ENCODE assay signal across 6 cellular contexts in the genomic region with DNA sequence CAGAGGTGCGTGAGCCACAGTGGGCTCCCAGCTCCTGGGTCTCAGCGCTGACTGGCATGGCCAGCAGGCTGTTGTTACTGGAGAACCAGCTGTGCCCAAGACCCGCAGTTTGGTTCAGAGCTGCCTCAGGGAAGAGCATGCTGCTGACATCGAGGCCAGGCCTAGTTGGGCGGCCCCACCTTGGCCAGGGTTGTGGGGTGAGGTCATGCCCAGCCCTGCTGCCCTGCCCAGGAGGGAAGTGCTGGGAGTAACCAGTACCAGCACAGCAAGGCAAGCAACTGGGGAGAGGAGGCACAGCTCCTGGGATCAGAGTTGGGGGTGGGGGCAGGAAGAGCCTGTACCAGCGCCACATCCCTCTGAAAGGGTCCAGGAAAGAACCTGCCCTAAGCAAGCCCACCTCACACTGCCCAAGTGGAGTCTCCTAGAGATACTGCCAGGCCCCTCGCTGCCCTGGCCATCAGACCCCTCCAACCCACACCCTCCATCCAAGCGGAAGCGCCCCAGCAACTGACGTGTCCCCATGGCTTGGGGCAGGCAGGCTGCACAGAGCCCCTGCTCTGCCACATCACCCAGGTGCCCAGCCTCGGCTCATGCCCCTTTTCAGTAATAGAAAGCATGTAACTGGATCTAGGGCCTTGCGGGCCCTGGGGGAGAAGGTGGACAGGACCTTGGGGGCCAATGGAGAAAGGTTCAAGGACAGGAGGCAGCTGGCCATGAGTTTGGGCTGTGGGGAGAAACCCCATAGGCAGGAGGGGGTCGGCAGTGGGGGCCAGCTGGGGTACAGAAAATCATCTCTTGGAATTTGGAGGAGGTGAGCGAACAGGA. TPM values are rescaled to one million over a fixed set of nuclear protein-coding genes. Genes with fewer than 3 reads are reported as not detected.
DNase-seq lines count a peak whose midpoint lies in the region; ATAC-seq, FAIRE-seq and TF ChIP-seq lines count a peak whose summit lies in the region.

No MANE protein-coding gene starts in this region.

- POLR2A ChIA-PET in K562 (lab: Yijun Ruan, JAX): interaction anchor here (0.7 kb wide), 1 partner anchor 8 kb away, joined by 3 read pairs; no protein-coding TSS in a partner anchor
- POLR2A ChIA-PET in naive thymus-derived CD8-positive, alpha-beta T cell (lab: Charles Lee): interaction anchor here (0.5 to 4.5 kb wide), 8 partner anchors 12 to 100 kb away, joined by 3 to 42 read pairs (median 6); partner anchors contain the start of genes CCDC102A, CIAPIN1, COQ9 and POLR2C

- peak overlapping the region; percentile 80 for H3K4me2 ChIP-seq in K562 (ENCODE audit: insufficient read depth, low read length)

- peak overlapping the region in 8 of 10 donors; percentile 37 to 88 (median 74) for H3K27ac Mint-ChIP-seq in naive thymus-derived CD8-positive, alpha-beta T cell

- no peak for TF ChIP-seq POLR2A in K562 (conservative IDR thresholded peaks at IDR 0.05)

- no peaks in the 10 kb centered on the region for H3K9me3 ChIP-seq in K562 (replicated peaks; ENCODE audit: control insufficient read depth, insufficient read depth, low read depth, low read length)

- H3K4me1 ChIP-seq in K562 (replicated peaks in 1 of 2; ENCODE audit: control insufficient read depth in 2 of 2, insufficient read depth in 2 of 2, low read length in 2 of 2): peaks cover 10 to 42% of the 10 kb centered on the region in 2 experiments; a peak in 4 of 5 replicates

- ATAC-seq in K562 (no peak), HG03354 (IDR thresholded peaks at IDR 0.05; ENCODE audit: poor library complexity, severe bottlenecking, unreplicated experiment) (no peak)
- no peak for ATAC-seq in naive thymus-derived CD8-positive, alpha-beta T cell

- peak overlapping the region; percentile 43 to 91; a peak in 3 of 4 replicates for H3K9ac ChIP-seq in K562 (ENCODE audit: insufficient read depth in 1 of 2, low read depth in 2 of 2, low read length in 2 of 2)

- H3K36me3 Mint-ChIP-seq in naive thymus-derived CD8-positive, alpha-beta T cell: no peaks in the 10 kb centered on the region

- no peaks in the 10 kb centered on the region for H3K79me2 ChIP-seq in K562 (ENCODE audit: control insufficient read depth, insufficient read depth, low read length)

- no peak for FAIRE-seq in K562 (lab: Jason Lieb, UNC)

- 64% methylated on average over 14 of the region's 14 CpGs for WGBS in K562 (ENCODE audit: insufficient coverage, low coverage, missing lambda C conversion rate)

- TF ChIP-seq CTCF in GM12865 (IDR thresholded peaks at IDR 0.05; ENCODE audit: insufficient read depth, low read depth, low read length, missing control alignments) (no peak), K562 (IDR thresholded peaks at IDR 0.05 in 2 of 3, conservative IDR thresholded peaks at IDR 0.05 in 1 of 3; ENCODE audit: insufficient read depth in 2 of 3, low read depth in 1 of 3, low read length in 3 of 3) (no peak)

- CTCF ChIA-PET in K562 (lab: Yijun Ruan, JAX; ENCODE audit: low intra/inter-chr PET ratio): no interaction called here

- in situ Hi-C loops in K562 (cut with MboI): no loop called here

- peak overlapping the region; percentile 87 for H2AFZ ChIP-seq in K562 (ENCODE audit: low read depth, low read length)

- no peaks in the 10 kb centered on the region for H3K9me1 ChIP-seq in K562 (ENCODE audit: control insufficient read depth, insufficient read depth, low read length)

- no peak for TF ChIP-seq RAD21 in K562 (CRISPR knock-in tag; conservative IDR thresholded peaks at IDR 0.05 in 1 of 2, IDR thresholded peaks at IDR 0.05 in 1 of 2)

- H4K20me1 ChIP-seq in K562 (replicated peaks; ENCODE audit: control insufficient read depth, insufficient read depth, low read length): no peaks in the 10 kb centered on the region

- H3K4me3 ChIP-seq in GM12865 (ENCODE audit: low read depth, low read length) (peak overlapping the region; percentile 62; the same call in 1 of the 2 replicates), K562 (peak overlapping the region; percentile 44)

- intact Hi-C loops in K562 (cut with micrococcal nuclease): no loop called here

- DNase-seq in GM12865 (ENCODE audit: low read depth): no peak
- DNase-seq in K562 (ENCODE audit: extremely low read depth in 1 of 4, low spot score in 3 of 4): peak in 1 of 4 experiments; percentile 4
- no peak for DNase-seq in naive thymus-derived CD8-positive, alpha-beta T cell
- no peak for DNase-seq in NCI-H526 (lab: John Stamatoyannopoulos, UW)
- no peak for DNase-seq in anterior cingulate cortex (lab: John Stamatoyannopoulos, UW)

- no peaks in the 10 kb centered on the region for H3K9me3 Mint-ChIP-seq in naive thymus-derived CD8-positive, alpha-beta T cell

- peaks cover 21 to 31% (median 22%) of the 10 kb centered on the region in 4 donors for H3K4me1 Mint-ChIP-seq in naive thymus-derived CD8-positive, alpha-beta T cell

- H3K27me3 ChIP-seq in K562 (ENCODE audit: control insufficient read depth in 2 of 2, insufficient read depth in 2 of 2, low read length in 2 of 2): no peaks in the 10 kb centered on the region

- no peak overlapping the region for H3K27ac ChIP-seq in K562 (ENCODE audit: extremely low read depth, low read depth, low read length)

- BruUV-seq in K562 (replicated peaks; lab: Mats Ljungman, UMichigan): TSS peak; percentile 60

- H3K36me3 ChIP-seq in K562 (ENCODE audit: control insufficient read depth, insufficient read depth, low read length): no peaks in the 10 kb centered on the region

- peaks cover 0 to 2% (median 0%) of the 10 kb centered on the region in 5 donors for H3K27me3 Mint-ChIP-seq in naive thymus-derived CD8-positive, alpha-beta T cell

- peak overlapping the region; percentile 83 to 94 (median 88) for H3K4me3 Mint-ChIP-seq in naive thymus-derived CD8-positive, alpha-beta T cell

- TF ChIP-seq EP300 in K562 (IDR thresholded peaks at IDR 0.05; ENCODE audit: low read length): no peak

RNA-seq across cellular contexts. Expression of gene DOK4, which starts 1.0 kb away (rescaled TPM):
- 3.9 and 13.2 TPM in 2 replicates for total RNA-seq in K562 (2011; cell fraction: chromatin; rRNA removed; ENCODE audit: low replicate concordance)
- 9.2 and 12.2 TPM in 2 replicates for total RNA-seq in K562 (2011; cell fraction: nucleolus; rRNA removed)
- 6.3 and 7.6 TPM in 2 replicates for total RNA-seq in K562 (2011; cell fraction: nucleoplasm; rRNA removed)
- total RNA-seq in K562 (2014; rRNA removed): 14.4 and 18.9 TPM in 2 replicates
- 2.3 and 3.2 TPM in 2 replicates for total RNA-seq in K562 (2014; rRNA removed; fragmentation: Illumina TruSeq; extraction: Trizol)
- total RNA-seq in K562 (2015; rRNA removed; fragmentation: Illumina TruSeq; extraction: Trizol): 8.3 and 9.3 TPM in 2 replicates
- total RNA-seq in K562 (2021): 11.0 and 11.4 TPM in 2 replicates
- polyA plus RNA-seq in K562 (2011; rRNA removed): 10.8 and 11.3 TPM in 2 replicates
- polyA plus RNA-seq in K562 (2011; cell fraction: cytosol; rRNA removed): 14.0 and 19.6 TPM in 2 replicates
- polyA plus RNA-seq in K562 (2011; cell fraction: nucleus; rRNA removed): 23.7 and 31.1 TPM in 2 replicates
- 10.2 and 13.2 TPM in 2 replicates for polyA plus RNA-seq in K562 (2012)
- polyA plus RNA-seq in K562 (2014; fragmentation: Illumina TruSeq; extraction: Trizol): 6.5 and 9.5 TPM in 2 replicates
- polyA plus RNA-seq in K562 (2014; fragmentation: Nextera tagmentation; extraction: Ambion mirVana): under 1 TPM; 0.10 TPM
- 12.4 and 16.4 TPM in 2 replicates for polyA plus RNA-seq in K562 (2014; rRNA removed)
- 3.6 and 5.5 TPM in 2 replicates for polyA minus RNA-seq in K562 (2011; rRNA and poly(A)+ RNA removed)
- 5.9 and 6.1 TPM in 2 replicates for polyA minus RNA-seq in K562 (2011; cell fraction: cytosol; rRNA and poly(A)+ RNA removed)
- polyA minus RNA-seq in K562 (2011; cell fraction: nucleus; rRNA and poly(A)+ RNA removed): 5.2 and 5.3 TPM in 2 replicates
- 1 to 10 TPM; 3.9 to 4.8 TPM for total RNA-seq in naive thymus-derived CD8-positive, alpha-beta T cell
- polyA plus RNA-seq in naive thymus-derived CD8-positive, alpha-beta T cell: 1 to 10 TPM; 1.8 to 4.7 (median 3.1) TPM

RNA-seq across cellular contexts. Expression of gene POLR2C, which starts 22.8 kb away (rescaled TPM):
- 125 and 216 TPM in 2 replicates for total RNA-seq in K562 (2011; cell fraction: chromatin; rRNA removed; ENCODE audit: low replicate concordance)
- 143 and 160 TPM in 2 replicates for total RNA-seq in K562 (2011; cell fraction: nucleolus; rRNA removed)
- 131 and 142 TPM in 2 replicates for total RNA-seq in K562 (2011; cell fraction: nucleoplasm; rRNA removed)
- total RNA-seq in K562 (2014; rRNA removed): 131 and 139 TPM in 2 replicates
- total RNA-seq in K562 (2014; rRNA removed; fragmentation: Illumina TruSeq; extraction: Trizol): 89.3 and 90.1 TPM in 2 replicates
- total RNA-seq in K562 (2015; rRNA removed; fragmentation: Illumina TruSeq; extraction: Trizol): 92.3 and 93.9 TPM in 2 replicates
- total RNA-seq in K562 (2021): 77.2 and 84.5 TPM in 2 replicates
- 163 and 170 TPM in 2 replicates for polyA plus RNA-seq in K562 (2011; rRNA removed)
- 234 and 242 TPM in 2 replicates for polyA plus RNA-seq in K562 (2011; cell fraction: cytosol; rRNA removed)
- 143 and 206 TPM in 2 replicates for polyA plus RNA-seq in K562 (2011; cell fraction: nucleus; rRNA removed)
- polyA plus RNA-seq in K562 (2012): 79.8 and 97.9 TPM in 2 replicates
- polyA plus RNA-seq in K562 (2014; fragmentation: Illumina TruSeq; extraction: Trizol): 107 and 131 TPM in 2 replicates
- polyA plus RNA-seq in K562 (2014; fragmentation: Nextera tagmentation; extraction: Ambion mirVana): 10 to 100 TPM; 70.3 to 87.4 TPM
- polyA plus RNA-seq in K562 (2014; rRNA removed): 97.5 and 108 TPM in 2 replicates
- 176 and 218 TPM in 2 replicates for polyA minus RNA-seq in K562 (2011; rRNA and poly(A)+ RNA removed)
- 109 TPM in 2 replicates for polyA minus RNA-seq in K562 (2011; cell fraction: cytosol; rRNA and poly(A)+ RNA removed)
- 69.1 and 102 TPM in 2 replicates for polyA minus RNA-seq in K562 (2011; cell fraction: nucleus; rRNA and poly(A)+ RNA removed)
- total RNA-seq in naive thymus-derived CD8-positive, alpha-beta T cell: 100 to 1,000 TPM; 103 to 104 TPM
- polyA plus RNA-seq in naive thymus-derived CD8-positive, alpha-beta T cell: 10 to 100 TPM; 46.7 to 48.6 (median 47.4) TPM

RNA-seq across cellular contexts. Expression of gene COQ9, which starts 38.0 kb away (rescaled TPM):
- total RNA-seq in K562 (2011; cell fraction: chromatin; rRNA removed; ENCODE audit: low replicate concordance): 89.8 and 122 TPM in 2 replicates
- total RNA-seq in K562 (2011; cell fraction: nucleolus; rRNA removed): 76.9 and 77.6 TPM in 2 replicates
- 91.4 and 128 TPM in 2 replicates for total RNA-seq in K562 (2011; cell fraction: nucleoplasm; rRNA removed)
- total RNA-seq in K562 (2014; rRNA removed): 74.4 and 98.2 TPM in 2 replicates
- total RNA-seq in K562 (2014; rRNA removed; fragmentation: Illumina TruSeq; extraction: Trizol): 62.5 and 65.5 TPM in 2 replicates
- 68.9 and 71.4 TPM in 2 replicates for total RNA-seq in K562 (2015; rRNA removed; fragmentation: Illumina TruSeq; extraction: Trizol)
- total RNA-seq in K562 (2021): 63.3 and 63.7 TPM in 2 replicates
- 139 and 143 TPM in 2 replicates for polyA plus RNA-seq in K562 (2011; rRNA removed)
- polyA plus RNA-seq in K562 (2011; cell fraction: cytosol; rRNA removed): 148 and 155 TPM in 2 replicates
- 246 and 249 TPM in 2 replicates for polyA plus RNA-seq in K562 (2011; cell fraction: nucleus; rRNA removed)
- polyA plus RNA-seq in K562 (2012): 62.1 and 66.0 TPM in 2 replicates
- polyA plus RNA-seq in K562 (2014; fragmentation: Illumina TruSeq; extraction: Trizol): 92.0 and 110 TPM in 2 replicates
- 10 to 100 TPM; 35.0 to 55.2 TPM for polyA plus RNA-seq in K562 (2014; fragmentation: Nextera tagmentation; extraction: Ambion mirVana)
- polyA plus RNA-seq in K562 (2014; rRNA removed): 84.2 and 102 TPM in 2 replicates
- 93.4 and 108 TPM in 2 replicates for polyA minus RNA-seq in K562 (2011; rRNA and poly(A)+ RNA removed)
- 34.5 and 39.3 TPM in 2 replicates for polyA minus RNA-seq in K562 (2011; cell fraction: cytosol; rRNA and poly(A)+ RNA removed)
- polyA minus RNA-seq in K562 (2011; cell fraction: nucleus; rRNA and poly(A)+ RNA removed): 46.4 and 57.6 TPM in 2 replicates
- 10 to 100 TPM; 35.8 to 38.3 TPM for total RNA-seq in naive thymus-derived CD8-positive, alpha-beta T cell
- polyA plus RNA-seq in naive thymus-derived CD8-positive, alpha-beta T cell: 10 to 100 TPM; 22.8 to 59.0 (median 29.7) TPM

RNA-seq across cellular contexts. Expression of gene CIAPIN1, which starts 38.1 kb away (rescaled TPM):
- total RNA-seq in K562 (2011; cell fraction: chromatin; rRNA removed; ENCODE audit: low replicate concordance): 76.1 and 94.2 TPM in 2 replicates
- total RNA-seq in K562 (2011; cell fraction: nucleolus; rRNA removed): 47.2 and 48.7 TPM in 2 replicates
- 57.9 and 64.7 TPM in 2 replicates for total RNA-seq in K562 (2011; cell fraction: nucleoplasm; rRNA removed)
- total RNA-seq in K562 (2014; rRNA removed) (79.2 and 100 TPM in 2 replicates), K562 (2014; rRNA removed; fragmentation: Illumina TruSeq; extraction: Trizol) (78.2 and 83.6 TPM in 2 replicates), K562 (2015; rRNA removed; fragmentation: Illumina TruSeq; extraction: Trizol) (71.8 and 74.6 TPM in 2 replicates), K562 (2021) (95.7 and 102 TPM in 2 replicates)
- polyA plus RNA-seq in K562 (2011; rRNA removed) (98.1 and 104 TPM in 2 replicates), K562 (2014; fragmentation: Illumina TruSeq; extraction: Trizol) (85.8 and 87.4 TPM in 2 replicates), K562 (2014; fragmentation: Nextera tagmentation; extraction: Ambion mirVana) (100 to 1,000 TPM; 256 to 263 TPM), K562 (2014; rRNA removed) (68.3 and 72.8 TPM in 2 replicates)
- polyA plus RNA-seq in K562 (2011; cell fraction: cytosol; rRNA removed): 79.8 and 91.8 TPM in 2 replicates
- polyA plus RNA-seq in K562 (2011; cell fraction: nucleus; rRNA removed): 64.2 and 65.5 TPM in 2 replicates
- polyA plus RNA-seq in K562 (2012): 59.6 and 73.4 TPM in 2 replicates
- polyA minus RNA-seq in K562 (2011; rRNA and poly(A)+ RNA removed): 67.4 and 77.9 TPM in 2 replicates
- 23.9 and 35.3 TPM in 2 replicates for polyA minus RNA-seq in K562 (2011; cell fraction: cytosol; rRNA and poly(A)+ RNA removed)
- 14.1 and 24.7 TPM in 2 replicates for polyA minus RNA-seq in K562 (2011; cell fraction: nucleus; rRNA and poly(A)+ RNA removed)
- total RNA-seq in naive thymus-derived CD8-positive, alpha-beta T cell: 10 to 100 TPM; 37.2 to 44.3 TPM
- polyA plus RNA-seq in naive thymus-derived CD8-positive, alpha-beta T cell: 100 to 1,000 TPM in 2 of 3 donors, 10 to 100 TPM in 1; 81.1 to 143 (median 108) TPM

RNA-seq across cellular contexts. Expression of gene CCDC102A, which starts 51.1 kb away (rescaled TPM):
- total RNA-seq in K562 (2011; cell fraction: chromatin; rRNA removed; ENCODE audit: low replicate concordance): 0.26 and 1.1 TPM in 2 replicates
- 0.92 and 1.3 TPM in 2 replicates for total RNA-seq in K562 (2011; cell fraction: nucleolus; rRNA removed)
- total RNA-seq in K562 (2011; cell fraction: nucleoplasm; rRNA removed): 0.51 and 0.84 TPM in 2 replicates
- 3.8 and 4.9 TPM in 2 replicates for total RNA-seq in K562 (2014; rRNA removed)
- total RNA-seq in K562 (2014; rRNA removed; fragmentation: Illumina TruSeq; extraction: Trizol): 0.16 and 0.58 TPM in 2 replicates
- 1.4 and 2.1 TPM in 2 replicates for total RNA-seq in K562 (2015; rRNA removed; fragmentation: Illumina TruSeq; extraction: Trizol)
- total RNA-seq in K562 (2021): 2.7 and 3.0 TPM in 2 replicates
- 2.2 and 2.4 TPM in 2 replicates for polyA plus RNA-seq in K562 (2011; rRNA removed)
- 2.6 and 6.6 TPM in 2 replicates for polyA plus RNA-seq in K562 (2011; cell fraction: cytosol; rRNA removed)
- polyA plus RNA-seq in K562 (2011; cell fraction: nucleus; rRNA removed): 1.3 and 2.1 TPM in 2 replicates
- polyA plus RNA-seq in K562 (2012): 2.3 and 2.8 TPM in 2 replicates
- 0.85 and 1.4 TPM in 2 replicates for polyA plus RNA-seq in K562 (2014; fragmentation: Illumina TruSeq; extraction: Trizol)
- polyA plus RNA-seq in K562 (2014; fragmentation: Nextera tagmentation; extraction: Ambion mirVana): under 1 TPM; 0.03 to 0.11 TPM
- 2.0 and 4.9 TPM in 2 replicates for polyA plus RNA-seq in K562 (2014; rRNA removed)
- 0.45 and 1.4 TPM in 2 replicates for polyA minus RNA-seq in K562 (2011; rRNA and poly(A)+ RNA removed)
- polyA minus RNA-seq in K562 (2011; cell fraction: cytosol; rRNA and poly(A)+ RNA removed): 1.4 and 1.6 TPM in 2 replicates
- 0.67 and 1.1 TPM in 2 replicates for polyA minus RNA-seq in K562 (2011; cell fraction: nucleus; rRNA and poly(A)+ RNA removed)
- 1 to 10 TPM; 7.0 to 9.7 TPM for total RNA-seq in naive thymus-derived CD8-positive, alpha-beta T cell
- polyA plus RNA-seq in naive thymus-derived CD8-positive, alpha-beta T cell: 10 to 100 TPM in 1 of 3 donors, 1 to 10 TPM in 2; 7.8 to 17.0 (median 9.2) TPM
